ENCODE assay signal across 9 cellular contexts in genomic region chr6:2744206-2744771, GRCh38. TPM values are rescaled to one million over a fixed set of nuclear protein-coding genes. Genes with fewer than 3 reads are reported as not detected.
DNase-seq lines count a peak whose midpoint lies in the region; ATAC-seq and TF ChIP-seq lines count a peak whose summit lies in the region.
"Had no signal": no experiment of that assay in that cellular context is flagged by ENCODE, and none has a peak within 500 bp of the region (broad histone marks: within the 10 kb centered on the region; RNA-seq: fewer than 3 reads in every experiment).

No MANE protein-coding gene starts in this region.

- no peaks in the 10 kb centered on the region for H3K4me1 ChIP-seq in OCI-LY1 (ENCODE audit: insufficient read depth, low read length, severe bottlenecking)

- no peaks in the 10 kb centered on the region for H3F3A ChIP-seq in OCI-LY1 (ENCODE audit: insufficient read depth, low read length)

- no peaks in the 10 kb centered on the region for H3K36me3 ChIP-seq in OCI-LY1 (ENCODE audit: insufficient read depth, low read length)

- intact Hi-C loops in lower leg skin (cut with DNase I; ENCODE audit: low total_unique reads) = no loop called here

- no peaks in the 10 kb centered on the region; the same call in 1 of the 2 replicates for H3K27me3 Mint-ChIP-seq in HFFc6 (ENCODE audit: insufficient read depth)
- no peaks in the 10 kb centered on the region for H3K27me3 Mint-ChIP-seq in stimulated activated memory B cell treated with anti-CD40 and anti-IgM and Interleukin-4, amounts not matched to agents 10 μg/mL and 1 μg/mL and 100 μg/mL, for 72 hours

- H3K36me3 Mint-ChIP-seq in HFFc6 (ENCODE audit: low read depth) = no peaks in the 10 kb centered on the region
- H3K36me3 Mint-ChIP-seq in stimulated activated memory B cell treated with anti-CD40 and anti-IgM and Interleukin-4, amounts not matched to agents 10 μg/mL and 1 μg/mL and 100 μg/mL, for 72 hours = peaks cover 6% of the 10 kb centered on the region
- H3K36me3 Mint-ChIP-seq: natural killer cell had no signal

- H3K27me3 ChIP-seq in OCI-LY1 (ENCODE audit: insufficient read depth, low read length) = no peaks in the 10 kb centered on the region

- TF ChIP-seq CTCF in HFFc6 (IDR thresholded peaks at IDR 0.05) = peak; percentile 71
- peak; percentile 8; the same call in 1 of the 2 replicates for TF ChIP-seq CTCF in OCI-LY1 (IDR thresholded peaks at IDR 0.05; ENCODE audit: low read length)
- TF ChIP-seq CTCF in fibroblast of pulmonary artery (IDR thresholded peaks at IDR 0.05; ENCODE audit: low read length, missing control alignments) = peak; percentile 35
- no peak for TF ChIP-seq CTCF in lower leg skin (IDR thresholded peaks at IDR 0.05)

- 78 to 81% methylated on average over 9 of the region's 9 CpGs for WGBS in lower leg skin, 2 donors

- no peak overlapping the region for H3K9ac ChIP-seq in OCI-LY1 (ENCODE audit: low read length)

- ATAC-seq in HG02938 (IDR thresholded peaks at IDR 0.05; ENCODE audit: unreplicated experiment) = no peak
- no peak for ATAC-seq in stimulated activated memory B cell treated with anti-CD40 and anti-IgM and Interleukin-4, amounts not matched to agents 10 μg/mL and 1 μg/mL and 100 μg/mL, for 72 hours
- ATAC-seq: natural killer cell had no signal

- H4K20me1 ChIP-seq in OCI-LY1 (ENCODE audit: insufficient read depth, low read length) = no peaks in the 10 kb centered on the region

- no peak overlapping the region for H3K4me3 Mint-ChIP-seq in HFFc6
- no peak overlapping the region for H3K4me3 Mint-ChIP-seq in stimulated activated memory B cell treated with anti-CD40 and anti-IgM and Interleukin-4, amounts not matched to agents 10 μg/mL and 1 μg/mL and 100 μg/mL, for 72 hours
- H3K4me3 Mint-ChIP-seq: natural killer cell had no signal

- H2AFZ ChIP-seq in OCI-LY1 (ENCODE audit: low read length) = no peak overlapping the region

- peak; percentile 14 for DNase-seq in HFFc6
- DNase-seq in fibroblast of pulmonary artery (ENCODE audit: low read depth) = peak; percentile 33
- DNase-seq in renal cortical epithelial cell (ENCODE audit: low read depth) = peak; percentile 36
- DNase-seq in lower leg skin (ENCODE audit: low spot score in 2 of 2) = no peak
- no peak for DNase-seq in HK-2 (ENCODE audit: unreplicated experiment)
- DNase-seq: natural killer cell had no signal

- no peak overlapping the region for H3K4me2 ChIP-seq in OCI-LY1 (ENCODE audit: low read length)

- no peak overlapping the region for H3K27ac ChIP-seq in OCI-LY1 (ENCODE audit: low read depth, low read length, poor library complexity, severe bottlenecking)

- no peaks in the 10 kb centered on the region for H3K9me3 Mint-ChIP-seq in HFFc6
- H3K9me3 Mint-ChIP-seq in stimulated activated memory B cell treated with anti-CD40 and anti-IgM and Interleukin-4, amounts not matched to agents 10 μg/mL and 1 μg/mL and 100 μg/mL, for 72 hours = no peaks in the 10 kb centered on the region
- H3K9me3 Mint-ChIP-seq: natural killer cell had no signal

- no peaks in the 10 kb centered on the region for H3K79me2 ChIP-seq in OCI-LY1 (ENCODE audit: insufficient read depth, low read length)

- H3K27ac Mint-ChIP-seq in HFFc6 = no peak overlapping the region
- no peak overlapping the region for H3K27ac Mint-ChIP-seq in stimulated activated memory B cell treated with anti-CD40 and anti-IgM and Interleukin-4, amounts not matched to agents 10 μg/mL and 1 μg/mL and 100 μg/mL, for 72 hours
- H3K27ac Mint-ChIP-seq: natural killer cell had no signal

- no peaks in the 10 kb centered on the region for H3K9me3 ChIP-seq in OCI-LY1 (ENCODE audit: low read length)

- no peaks in the 10 kb centered on the region for H3K9me2 ChIP-seq in OCI-LY1 (ENCODE audit: low read depth, low read length)

- peaks cover 27% of the 10 kb centered on the region for H3K4me1 Mint-ChIP-seq in HFFc6 (ENCODE audit: low read depth)
- no peaks in the 10 kb centered on the region for H3K4me1 Mint-ChIP-seq in stimulated activated memory B cell treated with anti-CD40 and anti-IgM and Interleukin-4, amounts not matched to agents 10 μg/mL and 1 μg/mL and 100 μg/mL, for 72 hours
- H3K4me1 Mint-ChIP-seq: natural killer cell had no signal

- no peak for TF ChIP-seq POLR2A in lower leg skin (IDR thresholded peaks at IDR 0.05)

- no peak overlapping the region for H3K4me3 ChIP-seq in OCI-LY1 (ENCODE audit: low read depth, low read length, poor library complexity, severe bottlenecking)
- no peak overlapping the region for H3K4me3 ChIP-seq in fibroblast of pulmonary artery (replicated peaks; ENCODE audit: low read depth, low read length)
- H3K4me3 ChIP-seq in lower leg skin (ENCODE audit: low read depth, poor library complexity, severe bottlenecking) = no peak overlapping the region

RNA-seq across cellular contexts. Expression of gene MYLK4, which starts 6.4 kb away (rescaled TPM):
- under 1 TPM; 0.10 to 0.21 (median 0.12) TPM for total RNA-seq in HFFc6 (2021; fragmentation: NEBNext Ultra II Directional; extraction: Animal tissue kit (Norgen Biotek cat#: 25700))
- 0.52 and 1.0 TPM in 2 replicates for total RNA-seq in renal cortical epithelial cell
- 1 to 10 TPM in 3 of 4 donors, under 1 TPM in 1; 0.97 to 3.8 (median 2.5) TPM for total RNA-seq in lower leg skin

RNA-seq across cellular contexts. Expression of gene WRNIP1, which starts 20.9 kb away (rescaled TPM):
- 10 to 100 TPM; 31.9 to 40.4 (median 33.5) TPM for total RNA-seq in HFFc6 (2021; fragmentation: NEBNext Ultra II Directional; extraction: Animal tissue kit (Norgen Biotek cat#: 25700))
- total RNA-seq in renal cortical epithelial cell (55.2 and 58.5 TPM in 2 replicates), lower leg skin (10 to 100 TPM; 72.3 to 94.7 (median 87.0) TPM)

Comparison
In these comparisons a context has a peak if more than half of its experiments do, and no peak if none do; other contexts are left out.
1. DNase-seq: peak in HFFc6 (single experiment), fibroblast of pulmonary artery (single experiment) and renal cortical epithelial cell (single experiment); none in lower leg skin (0 of 2) and HK-2 (single experiment).
2. CTCF ChIP-seq: peak in HFFc6 (single experiment), OCI-LY1 (single experiment) and fibroblast of pulmonary artery (single experiment); none in lower leg skin (0 of 3).